Comparison of ENCODE assay signal across 26 cellular contexts in the genomic region with DNA sequence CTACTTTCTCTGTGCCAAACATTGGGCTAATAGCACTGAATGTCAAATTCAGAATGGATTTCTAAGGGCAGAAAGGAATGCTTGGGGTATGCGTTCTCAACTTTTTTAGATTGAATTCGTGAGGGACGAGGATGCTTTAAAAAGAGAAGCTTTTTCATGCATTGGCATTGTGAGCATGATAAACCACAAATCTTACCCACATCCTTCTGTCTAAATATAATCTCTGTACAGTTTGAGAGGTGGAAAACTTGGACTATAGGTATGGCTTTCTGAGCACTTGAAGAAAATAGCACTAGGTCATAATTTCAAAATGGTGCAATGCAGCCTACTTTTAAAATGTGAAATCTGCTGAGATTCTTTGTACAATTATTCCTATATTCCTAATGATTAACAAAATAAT.
"Had no signal": no experiment of that assay in that cellular context is flagged by ENCODE, and none has a peak within 500 bp of the region (broad histone marks: within the 10 kb centered on the region; RNA-seq: fewer than 3 reads in every experiment).

No MANE protein-coding gene starts in this region.

- H3K4me2 ChIP-seq: PC-9 had no signal

- H3K27me3 Mint-ChIP-seq: activated CD4-positive, alpha-beta memory T cell treated with anti-CD3 and anti-CD28 coated beads, Interleukin-2, amount 10 ng/mL, durations not matched to agents 7 days and 5 days; activated CD8-positive, alpha-beta memory T cell treated with anti-CD3 and anti-CD28 coated beads, Interleukin-2, amount 10 ng/mL, durations not matched to agents 7 days and 5 days; activated naive CD8-positive, alpha-beta T cell; activated naive CD8-positive, alpha-beta T cell treated with anti-CD3 and anti-CD28 coated beads, Interleukin-2, amount 50 U/mL, for 24 hours had no signal

- DNase-seq: activated CD4-positive, alpha-beta memory T cell treated with anti-CD3 and anti-CD28 coated beads, Interleukin-2, amount 10 ng/mL, durations not matched to agents 7 days and 5 days; activated CD4-positive, alpha-beta T cell treated with anti-CD3 and anti-CD28 coated beads for 1 hour; activated CD4-positive, alpha-beta T cell treated with anti-CD3 and anti-CD28 coated beads for 48 hours; activated CD4-positive, CD25-positive, alpha-beta regulatory T cell; activated CD8-positive, alpha-beta memory T cell treated with anti-CD3 and anti-CD28 coated beads for 24 hours; activated CD8-positive, alpha-beta memory T cell treated with anti-CD3 and anti-CD28 coated beads, Interleukin-2, amount 10 ng/mL, durations not matched to agents 7 days and 5 days; activated CD8-positive, alpha-beta memory T cell treated with anti-CD3 and anti-CD28 coated beads, Interleukin-2, amount 50 U/mL, for 48 hours; activated effector memory CD4-positive, alpha-beta T cell treated with Interleukin-2 at 50 U/mL for 16 hours; activated naive CD4-positive, alpha-beta T cell treated with anti-CD3 and anti-CD28 coated beads, Interleukin-2, amount 10 ng/mL, durations not matched to agents 7 days and 5 days; activated naive CD8-positive, alpha-beta T cell treated with anti-CD3 and anti-CD28 coated beads, Interleukin-2, amount 50 U/mL, for 24 hours; activated T-cell treated with anti-CD3 and anti-CD28 coated beads, Interleukin-2, amount 50 U/mL, for 48 hours; body of pancreas; KBM-7; MM.1S; NCI-H146; NCI-H187; NCI-H2227 treated with DMSO at 0.1 percent for 48 hours; NCI-H446; PC-9; Right ventricle myocardium superior; T1000 had no signal

- ATAC-seq: activated CD8-positive, alpha-beta memory T cell treated with anti-CD3 and anti-CD28 coated beads, Interleukin-2, amount 10 ng/mL, durations not matched to agents 7 days and 5 days; activated naive CD8-positive, alpha-beta T cell treated with anti-CD3 and anti-CD28 coated beads, Interleukin-2, amount 50 U/mL, for 24 hours; body of pancreas had no signal

- H3K27ac Mint-ChIP-seq: activated CD4-positive, alpha-beta memory T cell treated with anti-CD3 and anti-CD28 coated beads, Interleukin-2, amount 10 ng/mL, durations not matched to agents 7 days and 5 days; activated CD8-positive, alpha-beta memory T cell treated with anti-CD3 and anti-CD28 coated beads, Interleukin-2, amount 10 ng/mL, durations not matched to agents 7 days and 5 days; activated naive CD4-positive, alpha-beta T cell treated with anti-CD3 and anti-CD28 coated beads, Interleukin-2, amount 10 ng/mL, durations not matched to agents 7 days and 5 days; activated naive CD8-positive, alpha-beta T cell; activated naive CD8-positive, alpha-beta T cell treated with anti-CD3 and anti-CD28 coated beads, Interleukin-2, amount 50 U/mL, for 24 hours had no signal

- H3K9me3 ChIP-seq: ascending aorta, body of pancreas, breast epithelium had no signal

- H2AFZ ChIP-seq: PC-9 had no signal

- H3K4me1 ChIP-seq: ascending aorta, body of pancreas, breast epithelium had no signal

- H3K4me3 ChIP-seq: ascending aorta, body of pancreas, breast epithelium, PC-9, SK-N-MC had no signal

- H3K4me3 Mint-ChIP-seq: activated CD4-positive, alpha-beta memory T cell treated with anti-CD3 and anti-CD28 coated beads, Interleukin-2, amount 10 ng/mL, durations not matched to agents 7 days and 5 days; activated CD8-positive, alpha-beta memory T cell treated with anti-CD3 and anti-CD28 coated beads, Interleukin-2, amount 10 ng/mL, durations not matched to agents 7 days and 5 days; activated naive CD4-positive, alpha-beta T cell treated with anti-CD3 and anti-CD28 coated beads, Interleukin-2, amount 10 ng/mL, durations not matched to agents 7 days and 5 days; activated naive CD8-positive, alpha-beta T cell; activated naive CD8-positive, alpha-beta T cell treated with anti-CD3 and anti-CD28 coated beads, Interleukin-2, amount 50 U/mL, for 24 hours had no signal

- H3K36me3 ChIP-seq: ascending aorta, breast epithelium, WERI-Rb-1 had no signal

- H3K27me3 ChIP-seq: ascending aorta, body of pancreas, breast epithelium had no signal

- H3K4me1 Mint-ChIP-seq: activated CD4-positive, alpha-beta memory T cell treated with anti-CD3 and anti-CD28 coated beads, Interleukin-2, amount 10 ng/mL, durations not matched to agents 7 days and 5 days; activated CD8-positive, alpha-beta memory T cell treated with anti-CD3 and anti-CD28 coated beads, Interleukin-2, amount 10 ng/mL, durations not matched to agents 7 days and 5 days; activated naive CD4-positive, alpha-beta T cell treated with anti-CD3 and anti-CD28 coated beads, Interleukin-2, amount 10 ng/mL, durations not matched to agents 7 days and 5 days; activated naive CD8-positive, alpha-beta T cell treated with anti-CD3 and anti-CD28 coated beads, Interleukin-2, amount 50 U/mL, for 24 hours had no signal

- H3K9me3 Mint-ChIP-seq: activated CD4-positive, alpha-beta memory T cell treated with anti-CD3 and anti-CD28 coated beads, Interleukin-2, amount 10 ng/mL, durations not matched to agents 7 days and 5 days; activated naive CD4-positive, alpha-beta T cell treated with anti-CD3 and anti-CD28 coated beads, Interleukin-2, amount 10 ng/mL, durations not matched to agents 7 days and 5 days; activated naive CD8-positive, alpha-beta T cell treated with anti-CD3 and anti-CD28 coated beads, Interleukin-2, amount 50 U/mL, for 24 hours had no signal

- H3K36me3 Mint-ChIP-seq: activated CD8-positive, alpha-beta memory T cell treated with anti-CD3 and anti-CD28 coated beads, Interleukin-2, amount 10 ng/mL, durations not matched to agents 7 days and 5 days; activated naive CD4-positive, alpha-beta T cell treated with anti-CD3 and anti-CD28 coated beads, Interleukin-2, amount 10 ng/mL, durations not matched to agents 7 days and 5 days; activated naive CD8-positive, alpha-beta T cell had no signal
